24 cellular contexts compared by ENCODE assay signal in the genomic region with DNA sequence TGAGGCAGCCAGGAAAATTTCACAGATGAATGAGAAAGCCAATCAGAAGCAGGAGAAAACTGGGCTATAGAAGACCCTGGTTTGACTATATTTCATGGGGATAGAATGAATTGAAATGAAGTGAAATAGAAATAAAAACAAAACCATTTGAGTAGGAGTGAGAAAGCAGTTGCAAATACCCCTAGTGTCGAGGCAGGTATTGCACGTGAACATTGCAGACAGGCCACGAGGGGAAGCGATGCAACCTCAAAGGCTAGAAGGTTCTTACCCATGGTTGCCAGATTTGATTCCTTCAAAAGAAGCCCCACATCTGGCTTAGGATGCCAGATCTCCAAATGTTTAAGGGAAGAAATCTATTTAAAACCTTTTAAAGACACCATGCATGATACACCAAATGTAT.
DNase-seq lines count a peak whose midpoint lies in the region; ATAC-seq and TF ChIP-seq lines count a peak whose summit lies in the region.
"Had no signal": no experiment of that assay in that cellular context is flagged by ENCODE, and none has a peak within 500 bp of the region (broad histone marks: within the 10 kb centered on the region; RNA-seq: fewer than 3 reads in every experiment).

No MANE protein-coding gene starts in this region.

- no peak overlapping the region for H3K18ac ChIP-seq in mesenchymal stem cell (ENCODE audit: low read depth in 1 of 2, low read length in 2 of 2)

- H3K23ac ChIP-seq in mesenchymal stem cell (ENCODE audit: low read length in 2 of 2), result no peak overlapping the region

- peaks cover 24% of the 10 kb centered on the region for H3K4me1 Mint-ChIP-seq in activated CD4-positive, alpha-beta memory T cell treated with anti-CD3 and anti-CD28 coated beads for 36 hours (ENCODE audit: low read depth)
- peaks cover 35% of the 10 kb centered on the region for H3K4me1 Mint-ChIP-seq in activated CD4-positive, alpha-beta memory T cell treated with anti-CD3 and anti-CD28 coated beads, Interleukin-2, amount 10 ng/mL, durations not matched to agents 7 days and 5 days

- no peaks in the 10 kb centered on the region for H3K36me3 Mint-ChIP-seq in activated CD4-positive, alpha-beta memory T cell treated with anti-CD3 and anti-CD28 coated beads for 36 hours
- peaks cover 8% of the 10 kb centered on the region for H3K36me3 Mint-ChIP-seq in activated CD4-positive, alpha-beta memory T cell treated with anti-CD3 and anti-CD28 coated beads, Interleukin-2, amount 10 ng/mL, durations not matched to agents 7 days and 5 days (ENCODE audit: low read depth)

- 80% methylated on average over 4 of the region's 4 CpGs for WGBS in mesenchymal stem cell

- no peaks in the 10 kb centered on the region for H3K36me3 ChIP-seq in mesenchymal stem cell (ENCODE audit: control insufficient read depth in 1 of 2, insufficient read depth in 2 of 2, low read depth in 1 of 2, low read length in 2 of 2)
- H3K36me3 ChIP-seq: breast epithelium, upper lobe of right lung had no signal

- CTCF ChIA-PET in activated CD4-positive, alpha-beta memory T cell treated with anti-CD3 and anti-CD28 coated beads for 36 hours (lab: Charles Lee), result no interaction called here
- CTCF ChIA-PET in activated CD4-positive, alpha-beta memory T cell treated with anti-CD3 and anti-CD28 coated beads, Interleukin-2, amount 10 ng/mL, durations not matched to agents 7 days and 5 days (lab: Charles Lee), result no interaction called here

- peak; percentile 39 for DNase-seq in activated CD4-positive, alpha-beta memory T cell treated with anti-CD3 and anti-CD28 coated beads for 36 hours
- DNase-seq in activated CD4-positive, alpha-beta memory T cell treated with anti-CD3 and anti-CD28 coated beads, Interleukin-2, amount 10 ng/mL, durations not matched to agents 7 days and 5 days, result no peak
- DNase-seq in GM12864 (ENCODE audit: low read depth), result no peak
- peak; percentile 40 for DNase-seq in NCI-H526 treated with DMSO at 0.1 percent for 48 hours (lab: John Stamatoyannopoulos, UW)
- peak; percentile 28 for DNase-seq in iPS-NIHi11 (ENCODE audit: low spot score)
- DNase-seq in inferior parietal cortex (ENCODE audit: extremely low spot score), result no peak
- DNase-seq in Right ventricle myocardium superior, result no peak
- no peak for DNase-seq in mesenchymal stem cell
- DNase-seq: ACHN; activated T-cell treated with anti-CD3 and anti-CD28 coated beads, Interleukin-2, amount 50 U/mL, for 1 hour; amygdala; effector CD4-positive, alpha-beta T cell; head of caudate nucleus; HFFc6; IMR-90; left cardiac atrium; mammary epithelial cell; NCI-H1105; NCI-H2029; NCI-H226; psoas muscle; upper lobe of right lung had no signal

- H3K9me3 Mint-ChIP-seq in activated CD4-positive, alpha-beta memory T cell treated with anti-CD3 and anti-CD28 coated beads for 36 hours, result no peaks in the 10 kb centered on the region
- H3K9me3 Mint-ChIP-seq in activated CD4-positive, alpha-beta memory T cell treated with anti-CD3 and anti-CD28 coated beads, Interleukin-2, amount 10 ng/mL, durations not matched to agents 7 days and 5 days, result peaks cover 3% of the 10 kb centered on the region
- H3K9me3 Mint-ChIP-seq: T-helper 1 cell treated with Interleukin-12 subunit alpha and Interleukin-12 subunit beta and Interleukin-4 antibody, amounts not matched to agents 30 μg/mL and 1 μg/mL, for 36 hours had no signal

- no peak overlapping the region for H3K4me2 ChIP-seq in mesenchymal stem cell (ENCODE audit: low read length, poor library complexity, severe bottlenecking)

- H3K27ac Mint-ChIP-seq in activated CD4-positive, alpha-beta memory T cell treated with anti-CD3 and anti-CD28 coated beads for 36 hours, result no peak overlapping the region
- no peak overlapping the region for H3K27ac Mint-ChIP-seq in activated CD4-positive, alpha-beta memory T cell treated with anti-CD3 and anti-CD28 coated beads, Interleukin-2, amount 10 ng/mL, durations not matched to agents 7 days and 5 days
- H3K27ac Mint-ChIP-seq: HFFc6; T-helper 1 cell treated with Interleukin-12 subunit alpha and Interleukin-12 subunit beta and Interleukin-4 antibody, amounts not matched to agents 30 μg/mL and 1 μg/mL, for 36 hours had no signal

- H3K4me3 Mint-ChIP-seq in activated CD4-positive, alpha-beta memory T cell treated with anti-CD3 and anti-CD28 coated beads for 36 hours, result no peak overlapping the region
- H3K4me3 Mint-ChIP-seq in activated CD4-positive, alpha-beta memory T cell treated with anti-CD3 and anti-CD28 coated beads, Interleukin-2, amount 10 ng/mL, durations not matched to agents 7 days and 5 days, result no peak overlapping the region
- H3K4me3 Mint-ChIP-seq: HFFc6; T-helper 1 cell treated with Interleukin-12 subunit alpha and Interleukin-12 subunit beta and Interleukin-4 antibody, amounts not matched to agents 30 μg/mL and 1 μg/mL, for 36 hours had no signal

- no peak overlapping the region for H3K9ac ChIP-seq in mesenchymal stem cell (ENCODE audit: low read length)

- H2AK5ac ChIP-seq in mesenchymal stem cell (ENCODE audit: low read length, severe bottlenecking), result no peak overlapping the region

- H3K9me3 ChIP-seq in mesenchymal stem cell (ENCODE audit: control insufficient read depth, low read length), result no peaks in the 10 kb centered on the region
- H3K9me3 ChIP-seq: breast epithelium, psoas muscle, upper lobe of right lung had no signal

- peak; percentile 32 for TF ChIP-seq CTCF in GM12864 (IDR thresholded peaks at IDR 0.05; ENCODE audit: low read depth, low read length, missing control alignments)

- H3K79me1 ChIP-seq in mesenchymal stem cell (replicated peaks; ENCODE audit: low read length, poor library complexity, severe bottlenecking), result no peaks in the 10 kb centered on the region

- H3K27ac ChIP-seq in mesenchymal stem cell (ENCODE audit: low read length, poor library complexity, severe bottlenecking), result no peak overlapping the region
- H3K27ac ChIP-seq: breast epithelium, psoas muscle, upper lobe of right lung had no signal

- intact Hi-C loops in activated CD4-positive, alpha-beta memory T cell treated with anti-CD3 and anti-CD28 coated beads for 36 hours (cut with micrococcal nuclease), result no loop called here
- intact Hi-C loops in Right ventricle myocardium superior (cut with DNase I), result no loop called here

- no peak overlapping the region for H3K4me3 ChIP-seq in GM12864 (ENCODE audit: low read depth, low read length)
- H3K4me3 ChIP-seq in mesenchymal stem cell (ENCODE audit: insufficient read depth in 1 of 2, low read depth in 1 of 2, low read length in 2 of 2), result no peak overlapping the region
- H3K4me3 ChIP-seq: breast epithelium, psoas muscle, upper lobe of right lung had no signal

- H4K8ac ChIP-seq in mesenchymal stem cell (ENCODE audit: low read length), result no peak overlapping the region

- no peak overlapping the region for H2BK5ac ChIP-seq in mesenchymal stem cell (ENCODE audit: low read depth, low read length, poor library complexity, severe bottlenecking)

- no peak overlapping the region for H3K14ac ChIP-seq in mesenchymal stem cell (ENCODE audit: low read length in 2 of 2)

- H2BK120ac ChIP-seq in mesenchymal stem cell (ENCODE audit: low read depth, low read length), result no peak overlapping the region

- H3K4me1 ChIP-seq in mesenchymal stem cell (ENCODE audit: control insufficient read depth, insufficient read depth, low read depth, low read length), result no peaks in the 10 kb centered on the region
- H3K4me1 ChIP-seq: breast epithelium, psoas muscle, upper lobe of right lung had no signal

- no peak overlapping the region for H2BK15ac ChIP-seq in mesenchymal stem cell (ENCODE audit: low read depth, poor library complexity, severe bottlenecking)

- no peak for ATAC-seq in Right ventricle myocardium superior (ENCODE audit: poor library complexity)
- ATAC-seq: left cardiac atrium, psoas muscle, upper lobe of right lung had no signal

- no peak overlapping the region for H2BK12ac ChIP-seq in mesenchymal stem cell (ENCODE audit: low read length in 2 of 2)

- H4K91ac ChIP-seq in mesenchymal stem cell (ENCODE audit: low read length), result no peak overlapping the region

- H2AFZ ChIP-seq in mesenchymal stem cell (ENCODE audit: low read depth, low read length), result no peak overlapping the region

- POLR2A ChIA-PET in activated CD4-positive, alpha-beta memory T cell treated with anti-CD3 and anti-CD28 coated beads for 36 hours (lab: Charles Lee), result no interaction called here
- POLR2A ChIA-PET in activated CD4-positive, alpha-beta memory T cell treated with anti-CD3 and anti-CD28 coated beads, Interleukin-2, amount 10 ng/mL, durations not matched to agents 7 days and 5 days (lab: Charles Lee), result interaction anchor here (1.5 kb wide), 1 partner anchor 11 kb away, joined by 13 read pairs; no protein-coding TSS in a partner anchor

- H3K4ac ChIP-seq in mesenchymal stem cell (ENCODE audit: low read depth in 1 of 2, low read length in 2 of 2), result no peak overlapping the region

- H3K27me3 Mint-ChIP-seq in activated CD4-positive, alpha-beta memory T cell treated with anti-CD3 and anti-CD28 coated beads for 36 hours, result no peaks in the 10 kb centered on the region
- no peaks in the 10 kb centered on the region for H3K27me3 Mint-ChIP-seq in activated CD4-positive, alpha-beta memory T cell treated with anti-CD3 and anti-CD28 coated beads, Interleukin-2, amount 10 ng/mL, durations not matched to agents 7 days and 5 days

- H3K27me3 ChIP-seq in mesenchymal stem cell (ENCODE audit: control insufficient read depth in 1 of 2, insufficient read depth in 1 of 2, low read length in 2 of 2), result no peaks in the 10 kb centered on the region
- H3K27me3 ChIP-seq: breast epithelium, upper lobe of right lung had no signal

Comparison
In these comparisons a context has a peak if more than half of its experiments do, and no peak if none do; other contexts are left out.
1. DNase-seq: peak in activated CD4-positive, alpha-beta memory T cell treated with anti-CD3 and anti-CD28 coated beads for 36 hours (single experiment), NCI-H526 treated with DMSO at 0.1 percent for 48 hours (single experiment) and iPS-NIHi11 (single experiment); none in activated CD4-positive, alpha-beta memory T cell treated with anti-CD3 and anti-CD28 coated beads, Interleukin-2, amount 10 ng/mL, durations not matched to agents 7 days and 5 days (single experiment), GM12864 (single experiment), inferior parietal cortex (single experiment), Right ventricle myocardium superior (single experiment) and mesenchymal stem cell (single experiment).